In genomic region chr9:4048441-4048840, GRCh38 we compare ENCODE assay signal across 8 cellular contexts.
DNase-seq lines count a peak whose midpoint lies in the region; ATAC-seq and TF ChIP-seq lines count a peak whose summit lies in the region.

No MANE protein-coding gene starts in this region.

- no peak for DNase-seq in AG04449 (ENCODE audit: low read depth, low spot score)
- peak; percentile 47 for DNase-seq in GM23338 (ENCODE audit: low spot score)
- DNase-seq in WERI-Rb-1, result no peak
- DNase-seq in inferior parietal cortex (ENCODE audit: extremely low spot score), result peak; percentile 47
- no peak for DNase-seq in CD1c-positive myeloid dendritic cell (ENCODE audit: extremely low spot score)

- TF ChIP-seq CTCF in AG04449 (IDR thresholded peaks at IDR 0.05; ENCODE audit: insufficient read depth, low read length, missing control alignments) (peak; percentile 42), GM23338 (conservative IDR thresholded peaks at IDR 0.05; ENCODE audit: low read depth in 2 of 2) (peak; percentile 54 to 67), WERI-Rb-1 (IDR thresholded peaks at IDR 0.05; ENCODE audit: low read depth, low read length) (peak; percentile 49)

- no peak overlapping the region for H3K4me3 Mint-ChIP-seq in GM23338
- no peak overlapping the region for H3K4me3 Mint-ChIP-seq in activated T-helper 17 cell treated with anti-CD3 and anti-CD28 coated beads, Interleukin-2, amount 50 U/mL, for 72 hours

- POLR2A ChIA-PET in AG04449 (lab: Yijun Ruan, JAX), result no interaction called here

- no peak overlapping the region for H3K27ac Mint-ChIP-seq in GM23338
- H3K27ac Mint-ChIP-seq in activated T-helper 17 cell treated with anti-CD3 and anti-CD28 coated beads, Interleukin-2, amount 50 U/mL, for 72 hours, result no peak overlapping the region

- H3K4me3 ChIP-seq in AG04449 (ENCODE audit: low read depth, low read length), result no peak overlapping the region
- H3K4me3 ChIP-seq in GM23338, result no peak overlapping the region
- no peak overlapping the region for H3K4me3 ChIP-seq in WERI-Rb-1 (ENCODE audit: low read depth, low read length)

- ATAC-seq in GM23338, result peak; percentile 52
- no peak for ATAC-seq in GM21529 (IDR thresholded peaks at IDR 0.05; ENCODE audit: unreplicated experiment)
- ATAC-seq in HG03521 (IDR thresholded peaks at IDR 0.05; ENCODE audit: unreplicated experiment), result no peak
- ATAC-seq in activated T-helper 17 cell treated with anti-CD3 and anti-CD28 coated beads, Interleukin-2, amount 50 U/mL, for 72 hours (replicated peaks), result no peak

- H3K27me3 ChIP-seq in GM23338 (ENCODE audit: insufficient read depth), result no peaks in the 10 kb centered on the region
- H3K27me3 ChIP-seq in WERI-Rb-1 (ENCODE audit: insufficient read depth, low read depth, severe bottlenecking), result no peaks in the 10 kb centered on the region

- H3K79me2 ChIP-seq in GM23338 (replicated peaks; ENCODE audit: insufficient read depth), result no peaks in the 10 kb centered on the region

- no peaks in the 10 kb centered on the region for H4K20me1 ChIP-seq in GM23338 (replicated peaks; ENCODE audit: insufficient read depth)

- no peaks in the 10 kb centered on the region for H3F3A ChIP-seq in GM23338 (replicated peaks; ENCODE audit: low read depth)

- CTCF ChIA-PET in AG04449 (lab: Yijun Ruan, JAX), result interaction anchor here (0.5 to 2.5 kb wide), 8 partner anchors 10 to 388 kb away, joined by 3 to 6 read pairs (median 4); no protein-coding TSS in a partner anchor

- no peak overlapping the region for H2AFZ ChIP-seq in GM23338

- no peaks in the 10 kb centered on the region for H3K9me2 ChIP-seq in GM23338 (ENCODE audit: insufficient read depth)

- peaks cover 2% of the 10 kb centered on the region; the same call in 1 of the 3 replicates for H3K4me1 Mint-ChIP-seq in GM23338
- no peaks in the 10 kb centered on the region for H3K4me1 Mint-ChIP-seq in activated T-helper 17 cell treated with anti-CD3 and anti-CD28 coated beads, Interleukin-2, amount 50 U/mL, for 72 hours

- no peaks in the 10 kb centered on the region for H3K9me3 Mint-ChIP-seq in GM23338
- H3K9me3 Mint-ChIP-seq in activated T-helper 17 cell treated with anti-CD3 and anti-CD28 coated beads, Interleukin-2, amount 50 U/mL, for 72 hours, result no peaks in the 10 kb centered on the region

- no peak overlapping the region for H3K27ac ChIP-seq in GM23338 (ENCODE audit: low read depth)
- no peak overlapping the region for H3K27ac ChIP-seq in WERI-Rb-1

- H3K27me3 Mint-ChIP-seq in GM23338 (ENCODE audit: insufficient read depth, low read depth, poor library complexity), result no peaks in the 10 kb centered on the region
- H3K27me3 Mint-ChIP-seq in activated T-helper 17 cell treated with anti-CD3 and anti-CD28 coated beads, Interleukin-2, amount 50 U/mL, for 72 hours, result no peaks in the 10 kb centered on the region

- no peaks in the 10 kb centered on the region for H3K9me3 ChIP-seq in WERI-Rb-1 (ENCODE audit: severe bottlenecking)

- H3K36me3 Mint-ChIP-seq in GM23338 (ENCODE audit: low read depth), result no peaks in the 10 kb centered on the region
- no peaks in the 10 kb centered on the region for H3K36me3 Mint-ChIP-seq in activated T-helper 17 cell treated with anti-CD3 and anti-CD28 coated beads, Interleukin-2, amount 50 U/mL, for 72 hours (ENCODE audit: low read depth)

- H3K4me2 ChIP-seq in GM23338, result no peak overlapping the region

- H3K4me1 ChIP-seq in GM23338 (ENCODE audit: insufficient read depth), result 0 out of 2 replicates have a peak, but pooled peaks cover 5% of the 10 kb centered on the region

- no peaks in the 10 kb centered on the region for H3K36me3 ChIP-seq in GM23338 (ENCODE audit: insufficient read depth)
- H3K36me3 ChIP-seq in WERI-Rb-1, result no peaks in the 10 kb centered on the region

TF ChIP-seq in GM23338, 12 proteins besides CTCF, POLR2A, EP300 and RAD21 (continues in another document):
- TF ChIP-seq, protein P1, sequence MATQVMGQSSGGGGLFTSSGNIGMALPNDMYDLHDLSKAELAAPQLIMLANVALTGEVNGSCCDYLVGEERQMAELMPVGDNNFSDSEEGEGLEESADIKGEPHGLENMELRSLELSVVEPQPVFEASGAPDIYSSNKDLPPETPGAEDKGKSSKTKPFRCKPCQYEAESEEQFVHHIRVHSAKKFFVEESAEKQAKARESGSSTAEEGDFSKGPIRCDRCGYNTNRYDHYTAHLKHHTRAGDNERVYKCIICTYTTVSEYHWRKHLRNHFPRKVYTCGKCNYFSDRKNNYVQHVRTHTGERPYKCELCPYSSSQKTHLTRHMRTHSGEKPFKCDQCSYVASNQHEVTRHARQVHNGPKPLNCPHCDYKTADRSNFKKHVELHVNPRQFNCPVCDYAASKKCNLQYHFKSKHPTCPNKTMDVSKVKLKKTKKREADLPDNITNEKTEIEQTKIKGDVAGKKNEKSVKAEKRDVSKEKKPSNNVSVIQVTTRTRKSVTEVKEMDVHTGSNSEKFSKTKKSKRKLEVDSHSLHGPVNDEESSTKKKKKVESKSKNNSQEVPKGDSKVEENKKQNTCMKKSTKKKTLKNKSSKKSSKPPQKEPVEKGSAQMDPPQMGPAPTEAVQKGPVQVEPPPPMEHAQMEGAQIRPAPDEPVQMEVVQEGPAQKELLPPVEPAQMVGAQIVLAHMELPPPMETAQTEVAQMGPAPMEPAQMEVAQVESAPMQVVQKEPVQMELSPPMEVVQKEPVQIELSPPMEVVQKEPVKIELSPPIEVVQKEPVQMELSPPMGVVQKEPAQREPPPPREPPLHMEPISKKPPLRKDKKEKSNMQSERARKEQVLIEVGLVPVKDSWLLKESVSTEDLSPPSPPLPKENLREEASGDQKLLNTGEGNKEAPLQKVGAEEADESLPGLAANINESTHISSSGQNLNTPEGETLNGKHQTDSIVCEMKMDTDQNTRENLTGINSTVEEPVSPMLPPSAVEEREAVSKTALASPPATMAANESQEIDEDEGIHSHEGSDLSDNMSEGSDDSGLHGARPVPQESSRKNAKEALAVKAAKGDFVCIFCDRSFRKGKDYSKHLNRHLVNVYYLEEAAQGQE (IDR thresholded peaks at IDR 0.05; ENCODE audit: unreplicated experiment), result no peak
- TF ChIP-seq, protein P2, sequence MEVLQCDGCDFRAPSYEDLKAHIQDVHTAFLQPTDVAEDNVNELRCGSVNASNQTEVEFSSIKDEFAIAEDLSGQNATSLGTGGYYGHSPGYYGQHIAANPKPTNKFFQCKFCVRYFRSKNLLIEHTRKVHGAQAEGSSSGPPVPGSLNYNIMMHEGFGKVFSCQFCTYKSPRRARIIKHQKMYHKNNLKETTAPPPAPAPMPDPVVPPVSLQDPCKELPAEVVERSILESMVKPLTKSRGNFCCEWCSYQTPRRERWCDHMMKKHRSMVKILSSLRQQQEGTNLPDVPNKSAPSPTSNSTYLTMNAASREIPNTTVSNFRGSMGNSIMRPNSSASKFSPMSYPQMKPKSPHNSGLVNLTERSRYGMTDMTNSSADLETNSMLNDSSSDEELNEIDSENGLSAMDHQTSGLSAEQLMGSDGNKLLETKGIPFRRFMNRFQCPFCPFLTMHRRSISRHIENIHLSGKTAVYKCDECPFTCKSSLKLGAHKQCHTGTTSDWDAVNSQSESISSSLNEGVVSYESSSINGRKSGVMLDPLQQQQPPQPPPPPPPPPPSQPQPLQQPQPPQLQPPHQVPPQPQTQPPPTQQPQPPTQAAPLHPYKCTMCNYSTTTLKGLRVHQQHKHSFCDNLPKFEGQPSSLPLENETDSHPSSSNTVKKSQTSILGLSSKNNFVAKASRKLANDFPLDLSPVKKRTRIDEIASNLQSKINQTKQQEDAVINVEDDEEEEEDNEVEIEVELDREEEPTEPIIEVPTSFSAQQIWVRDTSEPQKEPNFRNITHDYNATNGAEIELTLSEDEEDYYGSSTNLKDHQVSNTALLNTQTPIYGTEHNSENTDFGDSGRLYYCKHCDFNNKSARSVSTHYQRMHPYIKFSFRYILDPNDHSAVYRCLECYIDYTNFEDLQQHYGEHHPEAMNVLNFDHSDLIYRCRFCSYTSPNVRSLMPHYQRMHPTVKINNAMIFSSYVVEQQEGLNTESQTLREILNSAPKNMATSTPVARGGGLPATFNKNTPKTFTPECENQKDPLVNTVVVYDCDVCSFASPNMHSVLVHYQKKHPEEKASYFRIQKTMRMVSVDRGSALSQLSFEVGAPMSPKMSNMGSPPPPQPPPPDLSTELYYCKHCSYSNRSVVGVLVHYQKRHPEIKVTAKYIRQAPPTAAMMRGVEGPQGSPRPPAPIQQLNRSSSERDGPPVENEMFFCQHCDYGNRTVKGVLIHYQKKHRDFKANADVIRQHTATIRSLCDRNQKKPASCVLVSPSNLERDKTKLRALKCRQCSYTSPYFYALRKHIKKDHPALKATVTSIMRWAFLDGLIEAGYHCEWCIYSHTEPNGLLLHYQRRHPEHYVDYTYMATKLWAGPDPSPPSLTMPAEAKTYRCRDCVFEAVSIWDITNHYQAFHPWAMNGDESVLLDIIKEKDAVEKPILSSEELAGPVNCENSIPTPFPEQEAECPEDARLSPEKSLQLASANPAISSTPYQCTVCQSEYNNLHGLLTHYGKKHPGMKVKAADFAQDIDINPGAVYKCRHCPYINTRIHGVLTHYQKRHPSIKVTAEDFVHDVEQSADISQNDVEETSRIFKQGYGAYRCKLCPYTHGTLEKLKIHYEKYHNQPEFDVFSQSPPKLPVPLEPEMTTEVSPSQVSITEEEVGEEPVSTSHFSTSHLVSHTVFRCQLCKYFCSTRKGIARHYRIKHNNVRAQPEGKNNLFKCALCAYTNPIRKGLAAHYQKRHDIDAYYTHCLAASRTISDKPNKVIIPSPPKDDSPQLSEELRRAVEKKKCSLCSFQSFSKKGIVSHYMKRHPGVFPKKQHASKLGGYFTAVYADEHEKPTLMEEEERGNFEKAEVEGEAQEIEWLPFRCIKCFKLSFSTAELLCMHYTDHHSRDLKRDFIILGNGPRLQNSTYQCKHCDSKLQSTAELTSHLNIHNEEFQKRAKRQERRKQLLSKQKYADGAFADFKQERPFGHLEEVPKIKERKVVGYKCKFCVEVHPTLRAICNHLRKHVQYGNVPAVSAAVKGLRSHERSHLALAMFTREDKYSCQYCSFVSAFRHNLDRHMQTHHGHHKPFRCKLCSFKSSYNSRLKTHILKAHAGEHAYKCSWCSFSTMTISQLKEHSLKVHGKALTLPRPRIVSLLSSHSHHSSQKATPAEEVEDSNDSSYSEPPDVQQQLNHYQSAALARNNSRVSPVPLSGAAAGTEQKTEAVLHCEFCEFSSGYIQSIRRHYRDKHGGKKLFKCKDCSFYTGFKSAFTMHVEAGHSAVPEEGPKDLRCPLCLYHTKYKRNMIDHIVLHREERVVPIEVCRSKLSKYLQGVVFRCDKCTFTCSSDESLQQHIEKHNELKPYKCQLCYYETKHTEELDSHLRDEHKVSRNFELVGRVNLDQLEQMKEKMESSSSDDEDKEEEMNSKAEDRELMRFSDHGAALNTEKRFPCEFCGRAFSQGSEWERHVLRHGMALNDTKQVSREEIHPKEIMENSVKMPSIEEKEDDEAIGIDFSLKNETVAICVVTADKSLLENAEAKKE (CRISPR knock-in tag; IDR thresholded peaks at IDR 0.05), result no peak
- no peak for TF ChIP-seq ZNF114 (CRISPR knock-in tag; IDR thresholded peaks at IDR 0.05)

Comparison
In these comparisons a context has a peak if more than half of its experiments do, and no peak if none do; other contexts are left out.
1. DNase-seq: peak in GM23338 (single experiment) and inferior parietal cortex (single experiment); none in AG04449 (single experiment), WERI-Rb-1 (single experiment) and CD1c-positive myeloid dendritic cell (single experiment).
2. Peak in every context shown above with its lines, with median percentiles within 50 percentile points of each other: CTCF ChIP-seq.